ENCODE assay signal across 8 cellular contexts in the genomic region with DNA sequence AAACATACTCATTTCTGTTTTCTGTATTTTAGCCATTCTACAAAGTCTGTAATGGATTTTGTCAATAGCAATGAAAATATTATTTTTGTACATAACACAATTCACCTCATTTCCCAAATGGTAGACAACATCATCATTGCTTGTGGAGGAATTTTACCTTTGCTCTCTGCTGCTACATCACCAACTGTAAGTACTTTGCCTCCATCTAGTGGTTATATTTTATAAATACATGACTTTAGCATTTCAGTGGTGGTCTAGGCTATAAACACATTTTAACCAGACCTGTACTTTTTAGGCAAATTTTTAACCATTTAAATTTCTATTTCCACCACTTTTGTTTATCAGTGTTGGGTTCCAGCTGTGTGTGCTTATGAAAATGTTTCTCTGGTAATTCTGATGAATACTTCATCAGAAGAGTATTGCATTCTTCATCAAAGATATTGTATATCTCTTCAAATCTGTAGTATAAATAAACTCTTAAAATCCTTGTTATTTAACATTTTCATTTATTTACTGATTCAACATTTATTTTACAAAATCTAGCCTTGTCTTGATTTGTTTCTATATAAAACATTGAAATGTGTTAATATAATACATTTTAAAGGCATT.
DNase-seq lines count a peak whose midpoint lies in the region; ATAC-seq and TF ChIP-seq lines count a peak whose summit lies in the region.

No MANE protein-coding gene starts in this region.

- H3K9me3 Mint-ChIP-seq in CD14-positive monocyte = peaks cover 0 to 1% (median 0%) of the 10 kb centered on the region in 7 donors
- H3K9me3 Mint-ChIP-seq in activated CD8-positive, alpha-beta T cell treated with anti-CD3 and anti-CD28 coated beads, Interleukin-2, amount 10 ng/mL, durations not matched to agents 7 days and 5 days (ENCODE audit: insufficient read depth) = no peaks in the 10 kb centered on the region
- H3K9me3 Mint-ChIP-seq in stimulated activated effector memory CD8-positive, alpha-beta T cell treated with anti-CD3 and anti-CD28 coated beads, Interleukin-12 subunit alpha, Interleukin-12 subunit beta, amount 100 ng/mL, for 72 hours = peaks cover 5% of the 10 kb centered on the region

- TF ChIP-seq POLR2A in thyroid gland (IDR thresholded peaks at IDR 0.05) = no peak

- H3K4me1 Mint-ChIP-seq in CD14-positive monocyte = peaks cover 5% of the 10 kb centered on the region
- peaks cover 13% of the 10 kb centered on the region for H3K4me1 Mint-ChIP-seq in activated CD8-positive, alpha-beta T cell treated with anti-CD3 and anti-CD28 coated beads, Interleukin-2, amount 10 ng/mL, durations not matched to agents 7 days and 5 days (ENCODE audit: low read depth)
- peaks cover 6% of the 10 kb centered on the region for H3K4me1 Mint-ChIP-seq in stimulated activated effector memory CD8-positive, alpha-beta T cell treated with anti-CD3 and anti-CD28 coated beads, Interleukin-12 subunit alpha, Interleukin-12 subunit beta, amount 100 ng/mL, for 72 hours

- no peak overlapping the region for H3K4me3 Mint-ChIP-seq in CD14-positive monocyte
- no peak overlapping the region for H3K4me3 Mint-ChIP-seq in activated CD8-positive, alpha-beta T cell treated with anti-CD3 and anti-CD28 coated beads, Interleukin-2, amount 10 ng/mL, durations not matched to agents 7 days and 5 days
- no peak overlapping the region for H3K4me3 Mint-ChIP-seq in stimulated activated effector memory CD8-positive, alpha-beta T cell treated with anti-CD3 and anti-CD28 coated beads, Interleukin-12 subunit alpha, Interleukin-12 subunit beta, amount 100 ng/mL, for 72 hours

- intact Hi-C loops in CD14-positive monocyte (cut with micrococcal nuclease) (no loop called here), thyroid gland (cut with DNase I) (no loop called here)

- H3K27me3 ChIP-seq in hepatocyte (no peaks in the 10 kb centered on the region), thyroid gland (no peaks in the 10 kb centered on the region)

- DNase-seq in CD14-positive monocyte (ENCODE audit: low spot score) (no peak), NCI-H2029 (lab: John Stamatoyannopoulos, UW) (peak; percentile 42), hepatocyte (ENCODE audit: low spot score) (peak; percentile 42), thyroid gland (no peak)
- DNase-seq in activated CD8-positive, alpha-beta T cell treated with anti-CD3 and anti-CD28 coated beads, Interleukin-2, amount 10 ng/mL, durations not matched to agents 7 days and 5 days = no peak
- no peak for DNase-seq in stimulated activated effector memory CD8-positive, alpha-beta T cell treated with anti-CD3 and anti-CD28 coated beads, Interleukin-12 subunit alpha, Interleukin-12 subunit beta, amount 100 ng/mL, for 72 hours (ENCODE audit: low spot score in 2 of 2)

- no peaks in the 10 kb centered on the region for H4K20me1 ChIP-seq in hepatocyte (ENCODE audit: insufficient read depth, poor library complexity, severe bottlenecking)

- TF ChIP-seq CTCF in CD14-positive monocyte (IDR thresholded peaks at IDR 0.05) (peak; percentile 77), hepatocyte (IDR thresholded peaks at IDR 0.05; ENCODE audit: poor library complexity) (peak; percentile 72), thyroid gland (IDR thresholded peaks at IDR 0.05) (peak; percentile 35 to 71 (median 60))

- H3K4me2 ChIP-seq in hepatocyte = no peak overlapping the region

- no peak overlapping the region for H3K27ac Mint-ChIP-seq in CD14-positive monocyte
- H3K27ac Mint-ChIP-seq in activated CD8-positive, alpha-beta T cell treated with anti-CD3 and anti-CD28 coated beads, Interleukin-2, amount 10 ng/mL, durations not matched to agents 7 days and 5 days = no peak overlapping the region
- no peak overlapping the region for H3K27ac Mint-ChIP-seq in stimulated activated effector memory CD8-positive, alpha-beta T cell treated with anti-CD3 and anti-CD28 coated beads, Interleukin-12 subunit alpha, Interleukin-12 subunit beta, amount 100 ng/mL, for 72 hours

- H2AFZ ChIP-seq in hepatocyte = no peak overlapping the region

- no peak overlapping the region for H3K4me3 ChIP-seq in hepatocyte
- no peak overlapping the region for H3K4me3 ChIP-seq in thyroid gland (replicated peaks in 1 of 3)

- H3K27me3 Mint-ChIP-seq in CD14-positive monocyte (ENCODE audit: low read depth in 3 of 3) = peaks cover 0 to 2% (median 0%) of the 10 kb centered on the region in 3 donors
- no peaks in the 10 kb centered on the region for H3K27me3 Mint-ChIP-seq in activated CD8-positive, alpha-beta T cell treated with anti-CD3 and anti-CD28 coated beads, Interleukin-2, amount 10 ng/mL, durations not matched to agents 7 days and 5 days (ENCODE audit: low read depth)

- H3K9me2 ChIP-seq in hepatocyte (replicated peaks; ENCODE audit: insufficient read depth) = no peaks in the 10 kb centered on the region

- H3K36me3 ChIP-seq in hepatocyte (replicated peaks; ENCODE audit: insufficient read depth, low read depth) (no peaks in the 10 kb centered on the region), thyroid gland (no peaks in the 10 kb centered on the region)

- no peaks in the 10 kb centered on the region for H3K36me3 Mint-ChIP-seq in CD14-positive monocyte
- H3K36me3 Mint-ChIP-seq in activated CD8-positive, alpha-beta T cell treated with anti-CD3 and anti-CD28 coated beads, Interleukin-2, amount 10 ng/mL, durations not matched to agents 7 days and 5 days (ENCODE audit: low read depth) = no peaks in the 10 kb centered on the region
- no peaks in the 10 kb centered on the region for H3K36me3 Mint-ChIP-seq in stimulated activated effector memory CD8-positive, alpha-beta T cell treated with anti-CD3 and anti-CD28 coated beads, Interleukin-12 subunit alpha, Interleukin-12 subunit beta, amount 100 ng/mL, for 72 hours

- POLR2A ChIA-PET in activated CD8-positive, alpha-beta T cell treated with anti-CD3 and anti-CD28 coated beads, Interleukin-2, amount 10 ng/mL, durations not matched to agents 7 days and 5 days (lab: Charles Lee) = no interaction called here

- CTCF ChIA-PET in activated CD8-positive, alpha-beta T cell treated with anti-CD3 and anti-CD28 coated beads, Interleukin-2, amount 10 ng/mL, durations not matched to agents 7 days and 5 days (lab: Charles Lee) = interaction anchor here (0.6 to 2.2 kb wide), 7 partner anchors 9 to 1937 kb away, joined by 3 to 9 read pairs (median 3); no protein-coding TSS in a partner anchor

- H3K9me3 ChIP-seq in hepatocyte (ENCODE audit: low read depth) (no peaks in the 10 kb centered on the region), thyroid gland (no peaks in the 10 kb centered on the region)

- H3K27ac ChIP-seq in hepatocyte (no peak overlapping the region), thyroid gland (no peak overlapping the region)

- H3K4me1 ChIP-seq in hepatocyte (ENCODE audit: insufficient read depth) (no peaks in the 10 kb centered on the region), thyroid gland (peaks cover 0 to 6% of the 10 kb centered on the region in 2 donors)

- H3K79me2 ChIP-seq in hepatocyte = no peaks in the 10 kb centered on the region

- ATAC-seq in GM18870 (IDR thresholded peaks at IDR 0.05; ENCODE audit: unreplicated experiment) (peak; percentile 72), HG03025 (IDR thresholded peaks at IDR 0.05; ENCODE audit: low FRiP score, unreplicated experiment) (peak; percentile 73)
- peak; percentile 65 for ATAC-seq in activated CD8-positive, alpha-beta T cell treated with anti-CD3 and anti-CD28 coated beads, Interleukin-2, amount 10 ng/mL, durations not matched to agents 7 days and 5 days
- no peak for ATAC-seq in stimulated activated effector memory CD8-positive, alpha-beta T cell treated with anti-CD3 and anti-CD28 coated beads, Interleukin-12 subunit alpha, Interleukin-12 subunit beta, amount 100 ng/mL, for 72 hours

Comparison
In these comparisons a context has a peak if more than half of its experiments do, and no peak if none do; other contexts are left out.
1. DNase-seq: peak in NCI-H2029 (single experiment) and hepatocyte (single experiment); none in CD14-positive monocyte (single experiment), activated CD8-positive, alpha-beta T cell treated with anti-CD3 and anti-CD28 coated beads, Interleukin-2, amount 10 ng/mL, durations not matched to agents 7 days and 5 days (single experiment), thyroid gland (0 of 2) and stimulated activated effector memory CD8-positive, alpha-beta T cell treated with anti-CD3 and anti-CD28 coated beads, Interleukin-12 subunit alpha, Interleukin-12 subunit beta, amount 100 ng/mL, for 72 hours (0 of 2).
2. Peak in every context shown above with its lines, with median percentiles within 50 percentile points of each other: CTCF ChIP-seq.